15 cellular contexts compared by ENCODE assay signal in the genomic region with DNA sequence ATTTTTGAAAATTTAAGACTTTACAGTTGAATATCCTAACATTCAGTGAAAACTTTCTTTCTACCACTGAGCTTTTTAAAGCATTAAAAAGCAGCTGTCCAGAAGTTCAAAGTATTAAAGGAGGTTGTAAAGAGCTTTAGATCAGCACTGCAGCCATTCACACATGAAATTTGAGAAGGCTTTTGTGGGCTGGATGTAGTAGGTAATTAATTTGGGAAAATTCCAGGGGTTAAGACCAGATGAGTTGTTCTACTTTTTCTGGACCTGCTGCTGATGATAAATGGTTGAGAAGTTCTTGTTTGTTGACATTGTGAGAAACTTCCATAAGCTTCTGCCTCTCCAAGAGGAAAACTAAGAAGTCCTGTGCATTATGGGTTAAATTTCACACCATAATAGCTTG.
"Had no signal": no experiment of that assay in that cellular context is flagged by ENCODE, and none has a peak within 500 bp of the region (broad histone marks: within the 10 kb centered on the region; RNA-seq: fewer than 3 reads in every experiment).

No MANE protein-coding gene starts in this region.

- ATAC-seq: activated T-helper 17 cell treated with anti-CD3 and anti-CD28 coated beads, Interleukin-2, amount 50 U/mL, for 72 hours; effector memory CD8-positive, alpha-beta T cell; foreskin keratinocyte; natural killer cell treated with Interleukin-12 subunit alpha and Interleukin-12 subunit beta and Interleukin-15 and Interleukin-18, amount 100 ng/mL, for 72 hours; psoas muscle; right lobe of liver; stimulated activated naive CD8-positive, alpha-beta T cell treated with anti-CD3 and anti-CD28 coated beads, Interleukin-15, Interleukin-2, amounts not matched to agents 100 U/mL and 50 U/mL, for 24 hours had no signal

- H3K4me1 Mint-ChIP-seq: activated T-helper 17 cell treated with anti-CD3 and anti-CD28 coated beads, Interleukin-2, amount 50 U/mL, for 72 hours had no signal

- DNase-seq: activated CD4-positive, alpha-beta T cell treated with anti-CD3 and anti-CD28 coated beads for 1 hour; activated CD4-positive, alpha-beta T cell treated with anti-CD3 and anti-CD28 coated beads, Interleukin-2, amount 50 U/mL, for 4 hours; activated naive CD4-positive, alpha-beta T cell treated with Interleukin-2 at 50 U/mL for 16 hours; anterior cingulate cortex; cerebellar nuclear complex; effector memory CD8-positive, alpha-beta T cell; foreskin keratinocyte; glutamatergic neuron; kidney glomerular epithelial cell; psoas muscle; right lobe of liver; stimulated activated naive CD8-positive, alpha-beta T cell treated with anti-CD3 and anti-CD28 coated beads, Interleukin-15, Interleukin-2, amounts not matched to agents 100 U/mL and 50 U/mL, for 24 hours; trophoblast cell had no signal

- H3K27me3 ChIP-seq: foreskin keratinocyte, right lobe of liver had no signal

- H3K4me3 Mint-ChIP-seq: activated T-helper 17 cell treated with anti-CD3 and anti-CD28 coated beads, Interleukin-2, amount 50 U/mL, for 72 hours; effector memory CD8-positive, alpha-beta T cell; natural killer cell treated with Interleukin-12 subunit alpha and Interleukin-12 subunit beta and Interleukin-15 and Interleukin-18, amount 100 ng/mL, for 72 hours had no signal

- H3K36me3 Mint-ChIP-seq: natural killer cell treated with Interleukin-12 subunit alpha and Interleukin-12 subunit beta and Interleukin-15 and Interleukin-18, amount 100 ng/mL, for 72 hours had no signal

- H3K9me3 ChIP-seq: psoas muscle, right lobe of liver had no signal

- H3K4me1 ChIP-seq: foreskin keratinocyte, psoas muscle, right lobe of liver had no signal

- H3K27me3 Mint-ChIP-seq: activated T-helper 17 cell treated with anti-CD3 and anti-CD28 coated beads, Interleukin-2, amount 50 U/mL, for 72 hours; effector memory CD8-positive, alpha-beta T cell; natural killer cell treated with Interleukin-12 subunit alpha and Interleukin-12 subunit beta and Interleukin-15 and Interleukin-18, amount 100 ng/mL, for 72 hours had no signal

- H3K27ac Mint-ChIP-seq: activated T-helper 17 cell treated with anti-CD3 and anti-CD28 coated beads, Interleukin-2, amount 50 U/mL, for 72 hours; effector memory CD8-positive, alpha-beta T cell; natural killer cell treated with Interleukin-12 subunit alpha and Interleukin-12 subunit beta and Interleukin-15 and Interleukin-18, amount 100 ng/mL, for 72 hours had no signal

- H3K36me3 ChIP-seq: right lobe of liver had no signal

- H3K4me3 ChIP-seq: psoas muscle, right lobe of liver had no signal

- H3K27ac ChIP-seq: foreskin keratinocyte, psoas muscle, right lobe of liver had no signal
